9 cellular contexts compared by ENCODE assay signal in genomic region chr17:58679263-58680037, GRCh38. TPM values are rescaled to one million over a fixed set of nuclear protein-coding genes. Genes with fewer than 3 reads are reported as not detected.
DNase-seq lines count a peak whose midpoint lies in the region; ATAC-seq, FAIRE-seq and TF ChIP-seq lines count a peak whose summit lies in the region.
"Had no signal": no experiment of that assay in that cellular context is flagged by ENCODE, and none has a peak within 500 bp of the region (broad histone marks: within the 10 kb centered on the region; RNA-seq: fewer than 3 reads in every experiment).

No MANE protein-coding gene starts in this region.

- H3K79me2 ChIP-seq in GM12878 (ENCODE audit: control insufficient read depth, insufficient read depth, low read length), result no peaks in the 10 kb centered on the region
- no peaks in the 10 kb centered on the region for H3K79me2 ChIP-seq in MM.1S (ENCODE audit: low read length)
- no peaks in the 10 kb centered on the region for H3K79me2 ChIP-seq in OCI-LY7 (ENCODE audit: insufficient read depth, low read depth, low read length)

- H3K4me1 ChIP-seq in GM12878 (ENCODE audit: control insufficient read depth, insufficient read depth, low read length), result peaks cover 11% of the 10 kb centered on the region
- no peaks in the 10 kb centered on the region for H3K4me1 ChIP-seq in MM.1S (ENCODE audit: low read length)
- H3K4me1 ChIP-seq in OCI-LY7 (ENCODE audit: insufficient read depth, low read length, poor library complexity, severe bottlenecking), result no peaks in the 10 kb centered on the region

- 27% methylated on average over 12 of the region's 12 CpGs for WGBS in GM12878 (ENCODE audit: insufficient coverage, insufficient replicate concordance, low lambda C conversion rate, missing lambda C conversion rate)

- peak; percentile 94 for TF ChIP-seq POLR2A in GM12878 (IDR thresholded peaks at IDR 0.05; ENCODE audit: low read depth, low read length)

- in situ Hi-C loops in GM12878 (cut with MboI), result no loop called here

- SMC1A ChIA-PET in GM12878 (lab: Charles Lee; ENCODE audit: uncharacterized antibody, unreplicated experiment), result interaction anchor here (1.0 to 2.4 kb wide), 9 partner anchors 9 to 115 kb away, joined by 3 to 17 read pairs (median 4); partner anchors contain the start of genes RAD51C and TEX14

- peaks cover 3% of the 10 kb centered on the region for H3K27me3 Mint-ChIP-seq in nephron progenitor cell (ENCODE audit: low read depth, poor library complexity)

- no peaks in the 10 kb centered on the region for H3K36me3 Mint-ChIP-seq in nephron progenitor cell (ENCODE audit: low read depth)

- H3K27me3 ChIP-seq in GM12878 (replicated peaks in 1 of 2; ENCODE audit: control insufficient read depth in 2 of 2, insufficient read depth in 2 of 2, low read length in 1 of 2), result no peaks in the 10 kb centered on the region
- H3K27me3 ChIP-seq in MM.1S (replicated peaks; ENCODE audit: insufficient read depth, low read length), result no peaks in the 10 kb centered on the region

- no peaks in the 10 kb centered on the region for H3K9me3 Mint-ChIP-seq in nephron progenitor cell

- no peaks in the 10 kb centered on the region for H3F3A ChIP-seq in MM.1S (ENCODE audit: insufficient read depth, low read length)

- H3K9me2 ChIP-seq in MM.1S (replicated peaks; ENCODE audit: insufficient read depth, low read length) (no peaks in the 10 kb centered on the region), OCI-LY7 (ENCODE audit: insufficient read depth, low read length) (no peaks in the 10 kb centered on the region)

- H3K36me3 ChIP-seq in GM12878 (ENCODE audit: control insufficient read depth in 2 of 2, insufficient read depth in 2 of 2, low read length in 1 of 2), result no peaks in the 10 kb centered on the region
- H3K36me3 ChIP-seq in MM.1S (replicated peaks; ENCODE audit: insufficient read depth, low read length), result no peaks in the 10 kb centered on the region
- H3K36me3 ChIP-seq in OCI-LY7 (ENCODE audit: insufficient read depth, low read length), result no peaks in the 10 kb centered on the region

- H2AFZ ChIP-seq in GM12878 (ENCODE audit: control insufficient read depth, low read depth, low read length), result peak overlapping the region; percentile 55
- H2AFZ ChIP-seq in MM.1S (ENCODE audit: low read length), result no peak overlapping the region
- H2AFZ ChIP-seq in OCI-LY7 (ENCODE audit: low read length), result no peak overlapping the region

- no peak overlapping the region for H3K4me3 ChIP-seq in GM12878
- H3K4me3 ChIP-seq in MM.1S (ENCODE audit: low read length), result no peak overlapping the region
- H3K4me3 ChIP-seq in OCI-LY7 (ENCODE audit: low read depth, low read length, poor library complexity, severe bottlenecking), result no peak overlapping the region

- peak; percentile 38 for FAIRE-seq in GM12878 (lab: Jason Lieb, UNC)

- TF ChIP-seq CTCF in GM12878 (IDR thresholded peaks at IDR 0.05 in 2 of 3, conservative IDR thresholded peaks at IDR 0.05 in 1 of 3; ENCODE audit: control insufficient read depth in 2 of 3, extremely low read depth in 1 of 3, insufficient read depth in 1 of 3, low read depth in 3 of 3, low read length in 3 of 3) (no peak), nephron progenitor cell (IDR thresholded peaks at IDR 0.05) (no peak), MM.1S (IDR thresholded peaks at IDR 0.05; ENCODE audit: low read length) (no peak), OCI-LY7 (conservative IDR thresholded peaks at IDR 0.05; ENCODE audit: low read length) (no peak)

- H4K20me1 ChIP-seq in GM12878 (ENCODE audit: control insufficient read depth, insufficient read depth) (no peaks in the 10 kb centered on the region), MM.1S (ENCODE audit: insufficient read depth, low read length) (no peaks in the 10 kb centered on the region), OCI-LY7 (ENCODE audit: insufficient read depth, low read length) (no peaks in the 10 kb centered on the region)

- no peak for TF ChIP-seq RAD21 in GM12878 (IDR thresholded peaks at IDR 0.05; ENCODE audit: insufficient read depth, low read depth, low read length)

- H3K27ac ChIP-seq in GM12878 (ENCODE audit: control insufficient read depth, insufficient read depth), result 0 out of 2 replicates have a peak overlapping the region, but pooled peaks have one; percentile 33
- H3K27ac ChIP-seq in MM.1S (ENCODE audit: low read length), result no peak overlapping the region
- no peak overlapping the region for H3K27ac ChIP-seq in OCI-LY7 (ENCODE audit: low read depth, low read length, poor library complexity, severe bottlenecking)

- ATAC-seq in GM18873 (IDR thresholded peaks at IDR 0.05; ENCODE audit: low FRiP score, unreplicated experiment), result peak; percentile 74
- peak; percentile 91 for ATAC-seq in GM12878
- no peak for ATAC-seq in HG02870 (IDR thresholded peaks at IDR 0.05; ENCODE audit: unreplicated experiment)
- ATAC-seq in HG03196 (IDR thresholded peaks at IDR 0.05; ENCODE audit: unreplicated experiment), result no peak

- CTCF ChIA-PET in GM12878 (lab: Yijun Ruan, JAX), result interaction anchor here (0.6 to 2.6 kb wide), 6 partner anchors 10 to 270 kb away, joined by 3 to 9 read pairs (median 4); no protein-coding TSS in a partner anchor
- CTCF ChIA-PET in OCI-LY7 (lab: Charles Lee; ENCODE audit: unreplicated experiment), result no interaction called here

- DNase-seq in NCI-H1436 treated with DMSO at 0.1 percent for 48 hours (lab: John Stamatoyannopoulos, UW) (peak; percentile 70), GM12878 (ENCODE audit: low read depth, low spot score) (peak; percentile 89), nephron progenitor cell (no peak), MM.1S (no peak), OCI-LY7 (ENCODE audit: low spot score) (no peak)
- DNase-seq: activated CD8-positive, alpha-beta memory T cell treated with anti-CD3 and anti-CD28 coated beads for 24 hours had no signal

- intact Hi-C loops in GM12878 (cut with micrococcal nuclease; ENCODE audit: unreplicated experiment), result loop anchor here (1.0 to 2.0 kb wide), 3 partner anchors 20 to 48 kb away; no protein-coding TSS in a partner anchor
- intact Hi-C loops in OCI-LY7 (cut with micrococcal nuclease; ENCODE audit: unreplicated experiment), result no loop called here

- no peaks in the 10 kb centered on the region for H3K9me3 ChIP-seq in GM12878 (replicated peaks; ENCODE audit: control insufficient read depth, insufficient read depth, low read length)
- no peaks in the 10 kb centered on the region for H3K9me3 ChIP-seq in MM.1S (replicated peaks; ENCODE audit: insufficient read depth, low read length)
- H3K9me3 ChIP-seq in OCI-LY7 (ENCODE audit: low read length), result no peaks in the 10 kb centered on the region

- POLR2A ChIA-PET in GM12878 (lab: Charles Lee) (interaction anchor here (0.6 to 2.4 kb wide), 10 partner anchors 10 to 76 kb away, joined by 3 to 9 read pairs (median 4); partner anchors contain the start of gene RAD51C), OCI-LY7 (lab: Charles Lee) (no interaction called here)

- H3K4me1 Mint-ChIP-seq in nephron progenitor cell, result peaks cover 14% of the 10 kb centered on the region

- BruUV-seq in GM12878 (replicated peaks; lab: Mats Ljungman, UMichigan) (TSS peak; percentile 100), OCI-LY7 (replicated peaks; lab: Mats Ljungman, UMichigan) (no TSS peak)

- H3K9ac ChIP-seq in GM12878 (ENCODE audit: control insufficient read depth, insufficient read depth, low read length) (peak overlapping the region; percentile 26; the same call in 1 of the 2 replicates), MM.1S (ENCODE audit: low read length) (no peak overlapping the region)

- RAD21 ChIA-PET in GM12878 (lab: Charles Lee; ENCODE audit: unreplicated experiment), result interaction anchor here (1.1 to 2.7 kb wide), 9 partner anchors 13 to 325 kb away, joined by 3 to 11 read pairs (median 3); partner anchors contain the start of genes RAD51C and TEX14

- peak in 1 of 2 experiments; percentile 64; a peak in 1 of 4 replicates for TF ChIP-seq EP300 in GM12878 (IDR thresholded peaks at IDR 0.05; ENCODE audit: borderline replicate concordance in 1 of 2, control insufficient read depth in 1 of 2, low read depth in 2 of 2, low read length in 2 of 2)

- peak overlapping the region; percentile 80 for H3K27ac Mint-ChIP-seq in nephron progenitor cell

- no peak overlapping the region for H3K4me3 Mint-ChIP-seq in nephron progenitor cell

- peak overlapping the region; percentile 26 for H3K4me2 ChIP-seq in GM12878 (ENCODE audit: control insufficient read depth, insufficient read depth)
- no peak overlapping the region for H3K4me2 ChIP-seq in MM.1S (ENCODE audit: low read depth, low read length)
- no peak overlapping the region for H3K4me2 ChIP-seq in OCI-LY7 (ENCODE audit: low read length)

RNA-seq across cellular contexts. Expression of gene TEX14, which starts 12.4 kb away (rescaled TPM):
- 1.1 and 1.2 TPM in 2 replicates for total RNA-seq in GM12878 (2013; cell fraction: nucleolus; rRNA removed)
- total RNA-seq in GM12878 (2014; rRNA removed), result 0.60 and 1.3 TPM in 2 replicates
- 0.60 and 0.85 TPM in 2 replicates for total RNA-seq in GM12878 (2014; rRNA removed; fragmentation: Illumina TruSeq; extraction: Trizol)
- 0.37 and 0.46 TPM in 2 replicates for total RNA-seq in GM12878 (2021)
- polyA plus RNA-seq in GM12878 (2011; ENCODE audit: low read depth), result 0.43 TPM
- polyA plus RNA-seq in GM12878 (2011; rRNA removed), result 0.26 and 0.29 TPM in 2 replicates
- polyA plus RNA-seq in GM12878 (2011; cell fraction: cytosol; rRNA removed), result 0.24 and 0.45 TPM in 2 replicates
- polyA plus RNA-seq in GM12878 (2011; cell fraction: nucleus; rRNA removed), result 0.37 and 0.58 TPM in 2 replicates
- polyA plus RNA-seq in GM12878 (2012), result 0.49 and 0.62 TPM in 2 replicates
- polyA plus RNA-seq in GM12878 (2014; fragmentation: Illumina TruSeq; extraction: Trizol), result 1.2 and 1.8 TPM in 2 replicates
- under 1 TPM; 0.53 to 0.79 TPM for polyA plus RNA-seq in GM12878 (2014; fragmentation: Nextera tagmentation; extraction: Ambion mirVana)
- 0.81 and 1.2 TPM in 2 replicates for polyA plus RNA-seq in GM12878 (2014; rRNA removed)
- polyA plus RNA-seq in GM12878 (2016; fragmentation: Nextera tagmentation; extraction: Ambion mirVana), result under 1 TPM; 0.15 to 0.25 TPM
- 0.22 and 0.26 TPM in 2 replicates for polyA minus RNA-seq in GM12878 (2011; rRNA and poly(A)+ RNA removed)
- not detected in 2 replicates for polyA minus RNA-seq in GM12878 (2011; cell fraction: cytosol; rRNA and poly(A)+ RNA removed)
- polyA minus RNA-seq in GM12878 (2011; cell fraction: nucleus; rRNA and poly(A)+ RNA removed), result 0.12 TPM in 1 of 2 replicates, not detected in the other
- 0.69 and 0.75 TPM in 2 replicates for total RNA-seq in OCI-LY7 (2014; rRNA removed; shearing (Covaris generic))
- total RNA-seq in OCI-LY7 (2022), result 1.3 and 2.3 TPM in 2 replicates

RNA-seq across cellular contexts. Expression of gene RAD51C, which starts 13.0 kb away (rescaled TPM):
- 84.7 and 96.3 TPM in 2 replicates for total RNA-seq in GM12878 (2013; cell fraction: nucleolus; rRNA removed)
- 59.6 and 71.1 TPM in 2 replicates for total RNA-seq in GM12878 (2014; rRNA removed)
- 85.0 and 85.4 TPM in 2 replicates for total RNA-seq in GM12878 (2014; rRNA removed; fragmentation: Illumina TruSeq; extraction: Trizol)
- total RNA-seq in GM12878 (2021), result 70.4 and 73.0 TPM in 2 replicates
- 51.5 TPM for polyA plus RNA-seq in GM12878 (2011; ENCODE audit: low read depth)
- polyA plus RNA-seq in GM12878 (2011; rRNA removed), result 111 and 156 TPM in 2 replicates
- 44.8 and 46.5 TPM in 2 replicates for polyA plus RNA-seq in GM12878 (2011; cell fraction: cytosol; rRNA removed)
- polyA plus RNA-seq in GM12878 (2011; cell fraction: nucleus; rRNA removed), result 36.0 and 44.5 TPM in 2 replicates
- 51.0 and 56.6 TPM in 2 replicates for polyA plus RNA-seq in GM12878 (2012)
- 102 and 148 TPM in 2 replicates for polyA plus RNA-seq in GM12878 (2014; fragmentation: Illumina TruSeq; extraction: Trizol)
- 100 to 1,000 TPM; 229 to 240 TPM for polyA plus RNA-seq in GM12878 (2014; fragmentation: Nextera tagmentation; extraction: Ambion mirVana)
- polyA plus RNA-seq in GM12878 (2014; rRNA removed), result 83.2 and 92.5 TPM in 2 replicates
- 100 to 1,000 TPM; 266 to 267 TPM for polyA plus RNA-seq in GM12878 (2016; fragmentation: Nextera tagmentation; extraction: Ambion mirVana)
- polyA minus RNA-seq in GM12878 (2011; rRNA and poly(A)+ RNA removed), result 56.0 and 75.0 TPM in 2 replicates
- 16.8 and 24.3 TPM in 2 replicates for polyA minus RNA-seq in GM12878 (2011; cell fraction: cytosol; rRNA and poly(A)+ RNA removed)
- polyA minus RNA-seq in GM12878 (2011; cell fraction: nucleus; rRNA and poly(A)+ RNA removed), result 43.0 and 56.0 TPM in 2 replicates
- total RNA-seq in OCI-LY7 (2014; rRNA removed; shearing (Covaris generic)), result 51.0 and 69.1 TPM in 2 replicates
- total RNA-seq in OCI-LY7 (2022), result 96.0 and 118 TPM in 2 replicates

Comparison
In these comparisons a context has a peak if more than half of its experiments do, and no peak if none do; other contexts are left out.
1. ATAC-seq: peak in GM18873 (single experiment) and GM12878 (single experiment); none in HG02870 (single experiment) and HG03196 (single experiment).
2. DNase-seq: peak in NCI-H1436 treated with DMSO at 0.1 percent for 48 hours (single experiment) and GM12878 (single experiment); none in nephron progenitor cell (single experiment), MM.1S (single experiment) and OCI-LY7 (single experiment).